ENCODE assay signal across 8 cellular contexts in genomic region chr22:23565942-23566715, GRCh38. TPM values are rescaled to one million over a fixed set of nuclear protein-coding genes. Genes with fewer than 3 reads are reported as not detected.
A peak's percentile ranks its signal among the peaks of the same experiment; 100 is the strongest.
DNase-seq lines count a peak whose midpoint lies in the region; ATAC-seq, FAIRE-seq and TF ChIP-seq lines count a peak whose summit lies in the region.

No MANE protein-coding gene starts in this region.

- CTCF ChIA-PET in HEK293T (lab: Yijun Ruan, JAX) = no interaction called here
- CTCF ChIA-PET in activated CD4-positive, alpha-beta memory T cell treated with anti-CD3 and anti-CD28 coated beads for 36 hours (lab: Charles Lee) = no interaction called here

- DNase-seq in HEK293T (ENCODE audit: extremely low spot score) = peak; percentile 57
- no peak for DNase-seq in activated CD4-positive, alpha-beta memory T cell treated with anti-CD3 and anti-CD28 coated beads for 36 hours
- DNase-seq in GM19239 (ENCODE audit: insufficient read length, low spot score) = no peak
- no peak for DNase-seq in central memory CD4-positive, alpha-beta T cell
- DNase-seq in omental fat pad (ENCODE audit: low spot score) = no peak

- H3K4me1 ChIP-seq in iPS-18a (ENCODE audit: control insufficient read depth, low read depth, low read length) = no peaks in the 10 kb centered on the region
- peaks cover 0 to 9% (median 5%) of the 10 kb centered on the region in 3 donors for H3K4me1 ChIP-seq in skeletal muscle tissue (ENCODE audit: control insufficient read depth in 3 of 3, insufficient read depth in 3 of 3, low read length in 3 of 3)

- H3K36me3 ChIP-seq in iPS-18a (ENCODE audit: control insufficient read depth, low read depth, low read length) (no peaks in the 10 kb centered on the region), skeletal muscle tissue (ENCODE audit: control insufficient read depth in 3 of 3, insufficient read depth in 3 of 3, low read length in 3 of 3) (no peaks in the 10 kb centered on the region)

- peaks cover 28% of the 10 kb centered on the region for H3K27me3 Mint-ChIP-seq in activated CD4-positive, alpha-beta memory T cell treated with anti-CD3 and anti-CD28 coated beads for 36 hours

- no peaks in the 10 kb centered on the region for H3K9me3 Mint-ChIP-seq in activated CD4-positive, alpha-beta memory T cell treated with anti-CD3 and anti-CD28 coated beads for 36 hours

- H3K4me3 Mint-ChIP-seq in activated CD4-positive, alpha-beta memory T cell treated with anti-CD3 and anti-CD28 coated beads for 36 hours = peak overlapping the region; percentile 60

- POLR2A ChIA-PET in HEK293T (lab: Yijun Ruan, JAX) = no interaction called here
- POLR2A ChIA-PET in activated CD4-positive, alpha-beta memory T cell treated with anti-CD3 and anti-CD28 coated beads for 36 hours (lab: Charles Lee) = no interaction called here

- H3K9ac ChIP-seq in iPS-18a (ENCODE audit: low read length) = no peak overlapping the region
- H3K9ac ChIP-seq in skeletal muscle tissue (ENCODE audit: low read depth in 1 of 3, low read length in 3 of 3) = no peak overlapping the region

- H3K27me3 ChIP-seq in iPS-18a (ENCODE audit: control insufficient read depth, insufficient read depth, low read length) (peaks cover 38% of the 10 kb centered on the region), skeletal muscle tissue (ENCODE audit: control insufficient read depth in 3 of 3, insufficient read depth in 3 of 3, low read length in 3 of 3) (peaks cover 37 to 47% (median 39%) of the 10 kb centered on the region in 3 donors)

- H3K4me3 ChIP-seq in iPS-18a (ENCODE audit: low read length) (peak overlapping the region; percentile 65), skeletal muscle tissue (ENCODE audit: low read length in 3 of 3) (peak overlapping the region in 2 of 3 donors; percentile 13 to 60)

- ATAC-seq in HG02571 (IDR thresholded peaks at IDR 0.05; ENCODE audit: unreplicated experiment) (no peak), omental fat pad (ENCODE audit: low FRiP score) (no peak)

- H3K27ac Mint-ChIP-seq in activated CD4-positive, alpha-beta memory T cell treated with anti-CD3 and anti-CD28 coated beads for 36 hours = no peak overlapping the region

- peaks cover 9% of the 10 kb centered on the region for H3K4me1 Mint-ChIP-seq in activated CD4-positive, alpha-beta memory T cell treated with anti-CD3 and anti-CD28 coated beads for 36 hours (ENCODE audit: low read depth)

- FAIRE-seq in GM19239 (lab: Jason Lieb, UNC) = no peak

- intact Hi-C loops in activated CD4-positive, alpha-beta memory T cell treated with anti-CD3 and anti-CD28 coated beads for 36 hours (cut with micrococcal nuclease) = no loop called here

- no peaks in the 10 kb centered on the region for H3K36me3 Mint-ChIP-seq in activated CD4-positive, alpha-beta memory T cell treated with anti-CD3 and anti-CD28 coated beads for 36 hours

- TF ChIP-seq CTCF in omental fat pad (IDR thresholded peaks at IDR 0.05) = no peak

- H3K27ac ChIP-seq in iPS-18a (ENCODE audit: low read length) (no peak overlapping the region), skeletal muscle tissue (ENCODE audit: low read depth, low read length) (no peak overlapping the region)

- H3K9me3 ChIP-seq in iPS-18a (ENCODE audit: control insufficient read depth, low read depth, low read length) (no peaks in the 10 kb centered on the region), skeletal muscle tissue (ENCODE audit: control insufficient read depth in 3 of 3, low read length in 3 of 3) (no peaks in the 10 kb centered on the region)

TF ChIP-seq in HEK293T, 16 proteins besides CTCF, POLR2A, EP300 and RAD21:
- TF ChIP-seq LEF1 (IDR thresholded peaks at IDR 0.05; ENCODE audit: borderline replicate concordance) = no peak
- TF ChIP-seq CTBP1 (IDR thresholded peaks at IDR 0.05; ENCODE audit: borderline replicate concordance) = no peak
- TF ChIP-seq FOXM1 (IDR thresholded peaks at IDR 0.05; ENCODE audit: borderline replicate concordance) = no peak
- TF ChIP-seq FOXA1 (IDR thresholded peaks at IDR 0.05) = no peak
- no peak for TF ChIP-seq PKNOX1 (IDR thresholded peaks at IDR 0.05)
- no peak for TF ChIP-seq ELF4 (IDR thresholded peaks at IDR 0.05)
- peak; percentile 81 for TF ChIP-seq L3MBTL2 (conservative IDR thresholded peaks at IDR 0.05)

RNA-seq across cellular contexts. Expression of gene IGLL1, which starts 14.0 kb away (rescaled TPM):
- not detected for total RNA-seq in activated CD4-positive, alpha-beta memory T cell treated with anti-CD3 and anti-CD28 coated beads for 36 hours
- total RNA-seq in skeletal muscle tissue = not detected
- total RNA-seq in omental fat pad = not detected
